8 cellular contexts compared by ENCODE assay signal in the genomic region with DNA sequence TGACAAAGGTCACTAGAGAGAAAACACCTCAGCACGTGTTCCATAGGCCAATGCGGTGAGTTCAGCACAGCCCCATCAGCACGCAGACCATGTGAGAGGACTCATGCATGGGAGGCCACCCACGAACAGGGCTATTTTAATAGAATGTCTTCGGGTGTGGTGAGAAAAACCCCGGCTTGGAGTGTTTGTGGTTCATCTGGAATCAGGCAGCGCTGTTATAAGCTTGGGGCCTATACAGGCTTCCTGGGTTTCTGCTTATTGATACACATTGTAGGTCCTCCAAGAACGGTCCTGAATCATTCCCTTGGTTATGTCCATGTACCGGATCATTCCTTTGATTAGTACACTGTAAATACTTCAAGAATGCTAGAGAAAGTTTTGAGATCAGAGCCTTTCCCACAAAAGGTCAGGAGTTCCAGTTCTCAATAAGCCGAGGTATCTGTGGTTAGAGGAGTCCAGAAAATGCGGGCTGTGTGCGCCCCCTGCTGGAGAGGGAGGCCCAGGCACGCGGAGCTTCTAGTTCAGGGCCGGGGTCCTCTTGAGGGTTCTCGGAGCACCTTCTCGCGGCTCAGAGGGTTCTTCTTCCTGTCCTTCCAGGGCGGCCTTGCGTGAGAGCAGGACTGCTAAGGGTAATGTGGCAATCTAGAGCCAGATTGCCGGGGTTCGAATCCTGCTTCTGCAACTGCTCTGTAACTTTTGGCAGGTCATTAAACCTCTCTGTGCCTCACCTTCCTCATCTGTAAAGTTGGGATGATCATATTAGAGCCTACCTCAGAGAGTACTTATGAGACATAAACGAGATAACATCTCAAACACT. TPM values are rescaled to one million over a fixed set of nuclear protein-coding genes. Genes with fewer than 3 reads are reported as not detected.
DNase-seq lines count a peak whose midpoint lies in the region; ATAC-seq and TF ChIP-seq lines count a peak whose summit lies in the region.

No MANE protein-coding gene starts in this region.

- peaks cover 5% of the 10 kb centered on the region for H3K4me1 Mint-ChIP-seq in activated naive CD8-positive, alpha-beta T cell treated with anti-CD3 and anti-CD28 coated beads, Interleukin-2, amount 10 ng/mL, durations not matched to agents 7 days and 5 days

- H3K9me3 Mint-ChIP-seq in activated naive CD8-positive, alpha-beta T cell treated with anti-CD3 and anti-CD28 coated beads, Interleukin-2, amount 10 ng/mL, durations not matched to agents 7 days and 5 days, result peaks cover 12% of the 10 kb centered on the region

- no peaks in the 10 kb centered on the region for H3K79me2 ChIP-seq in SU-DHL-6 (ENCODE audit: insufficient read depth, low read length)

- peak overlapping the region; percentile 25 for H2AFZ ChIP-seq in SU-DHL-6 (ENCODE audit: low read depth, low read length, severe bottlenecking)

- no peaks in the 10 kb centered on the region for H3K27me3 ChIP-seq in GM06990 (replicated peaks; ENCODE audit: control insufficient read depth, insufficient read depth, low read length)
- H3K27me3 ChIP-seq in SU-DHL-6 (ENCODE audit: low read length), result no peaks in the 10 kb centered on the region

- H3F3A ChIP-seq in SU-DHL-6 (ENCODE audit: insufficient read depth), result no peaks in the 10 kb centered on the region

- no peak overlapping the region for H3K27ac Mint-ChIP-seq in activated naive CD8-positive, alpha-beta T cell treated with anti-CD3 and anti-CD28 coated beads, Interleukin-2, amount 10 ng/mL, durations not matched to agents 7 days and 5 days

- peak; percentile 71 for ATAC-seq in activated naive CD8-positive, alpha-beta T cell treated with anti-CD3 and anti-CD28 coated beads, Interleukin-2, amount 10 ng/mL, durations not matched to agents 7 days and 5 days (ENCODE audit: low read depth)
- peak; percentile 87 to 90 for ATAC-seq in left cardiac atrium

- H3K4me3 Mint-ChIP-seq in activated naive CD8-positive, alpha-beta T cell treated with anti-CD3 and anti-CD28 coated beads, Interleukin-2, amount 10 ng/mL, durations not matched to agents 7 days and 5 days, result no peak overlapping the region

- H4K20me1 ChIP-seq in SU-DHL-6 (ENCODE audit: low read depth, low read length), result no peaks in the 10 kb centered on the region

- H3K9me2 ChIP-seq in SU-DHL-6 (replicated peaks; ENCODE audit: insufficient read depth, low read length), result no peaks in the 10 kb centered on the region

- H3K36me3 Mint-ChIP-seq in activated naive CD8-positive, alpha-beta T cell treated with anti-CD3 and anti-CD28 coated beads, Interleukin-2, amount 10 ng/mL, durations not matched to agents 7 days and 5 days, result no peaks in the 10 kb centered on the region

- intact Hi-C loops in left cardiac atrium (cut with DNase I), result loop anchor here (2.0 to 5.0 kb wide), 3 partner anchors 552 to 669 kb away; no protein-coding TSS in a partner anchor

- H3K27ac ChIP-seq in SU-DHL-6 (ENCODE audit: low read depth, low read length), result no peak overlapping the region

- peaks cover 2% of the 10 kb centered on the region for H3K27me3 Mint-ChIP-seq in activated naive CD8-positive, alpha-beta T cell treated with anti-CD3 and anti-CD28 coated beads, Interleukin-2, amount 10 ng/mL, durations not matched to agents 7 days and 5 days

- H3K9me3 ChIP-seq in SU-DHL-6 (ENCODE audit: insufficient read depth, low read length), result peaks cover 8% of the 10 kb centered on the region; the same call in 1 of the 2 replicates

- H3K4me2 ChIP-seq in SU-DHL-6 (ENCODE audit: low read depth, low read length, poor library complexity, severe bottlenecking), result no peak overlapping the region

- peak; percentile 78 for DNase-seq in GM06990 (ENCODE audit: extremely low read depth, insufficient read length)
- DNase-seq in H4 (ENCODE audit: low spot score), result peak; percentile 80
- DNase-seq in LHCN-M2 (ENCODE audit: low read depth), result peak; percentile 82
- DNase-seq in activated naive CD8-positive, alpha-beta T cell treated with anti-CD3 and anti-CD28 coated beads, Interleukin-2, amount 10 ng/mL, durations not matched to agents 7 days and 5 days, result peak; percentile 83
- DNase-seq in left cardiac atrium, result peak; percentile 82
- peak; percentile 76 for DNase-seq in retinal pigment epithelial cell (ENCODE audit: low read depth)
- DNase-seq in NCI-H2171 (lab: John Stamatoyannopoulos, UW), result no peak

- no peak overlapping the region for H3K9ac ChIP-seq in SU-DHL-6 (ENCODE audit: low read length)

- POLR2A ChIA-PET in activated naive CD8-positive, alpha-beta T cell treated with anti-CD3 and anti-CD28 coated beads, Interleukin-2, amount 10 ng/mL, durations not matched to agents 7 days and 5 days (lab: Charles Lee), result interaction anchor here (0.6 to 1.3 kb wide), 2 partner anchors 412 to 460 kb away, joined by 3 to 4 read pairs; no protein-coding TSS in a partner anchor

- TF ChIP-seq CTCF in GM06990 (IDR thresholded peaks at IDR 0.05; ENCODE audit: insufficient read depth, low read length, poor library complexity, severe bottlenecking) (peak; percentile 97), SU-DHL-6 (IDR thresholded peaks at IDR 0.05; ENCODE audit: insufficient read depth, low read length, poor library complexity, severe bottlenecking) (peak; percentile 97), retinal pigment epithelial cell (conservative IDR thresholded peaks at IDR 0.05; ENCODE audit: low read depth, low read length) (peak; percentile 93)

- H3K4me3 ChIP-seq in GM06990 (replicated peaks; ENCODE audit: low read depth, low read length), result no peak overlapping the region
- H3K4me3 ChIP-seq in SU-DHL-6 (ENCODE audit: insufficient read depth, low read length, poor library complexity, severe bottlenecking), result no peak overlapping the region
- no peak overlapping the region for H3K4me3 ChIP-seq in retinal pigment epithelial cell (ENCODE audit: low read length)

- H3K36me3 ChIP-seq in GM06990 (ENCODE audit: control insufficient read depth, insufficient read depth, low read length) (no peaks in the 10 kb centered on the region), SU-DHL-6 (ENCODE audit: low read length) (no peaks in the 10 kb centered on the region)

RNA-seq across cellular contexts. Expression of a gene that starts 51.8 kb away (rescaled TPM):
- total RNA-seq in H4 (2014; rRNA removed; shearing (Covaris generic)), result 0.08 TPM in 1 of 2 replicates, not detected in the other
- total RNA-seq in LHCN-M2 (2014; rRNA removed), result not detected in 2 replicates
- polyA plus RNA-seq in LHCN-M2 (2012), result not detected
- under 1 TPM; 0.25 to 0.26 TPM for total RNA-seq in activated naive CD8-positive, alpha-beta T cell treated with anti-CD3 and anti-CD28 coated beads, Interleukin-2, amount 10 ng/mL, durations not matched to agents 7 days and 5 days
- under 1 TPM in 1 of 2 donors, not detected in 1; 0.18 TPM for total RNA-seq in left cardiac atrium
